1 cellular context compared by ENCODE assay signal in genomic region chr10:72692057-72692891, GRCh38.
TF ChIP-seq lines count a peak whose summit lies in the region.

Gene MCU, plus strand, starts transcription at chr10:72692143. Its CDS starts 9 bp downstream, at chr10:72692152.

TF ChIP-seq in K562, 482 proteins besides CTCF, POLR2A, EP300 and RAD21 (continued from another document and continues in another):
- TF ChIP-seq ZNF592 (IDR thresholded peaks at IDR 0.05) = no peak
- no peak for TF ChIP-seq TEAD1 (CRISPR knock-in tag; IDR thresholded peaks at IDR 0.05)
- no peak for TF ChIP-seq ZNF175 (CRISPR knock-in tag; IDR thresholded peaks at IDR 0.05; ENCODE audit: low read depth)
- no peak for TF ChIP-seq ZNF239 (CRISPR knock-in tag; IDR thresholded peaks at IDR 0.05)
- TF ChIP-seq ZNF445 (CRISPR knock-in tag; IDR thresholded peaks at IDR 0.05; ENCODE audit: low read depth) = no peak
- TF ChIP-seq ZNF57 (CRISPR knock-in tag; IDR thresholded peaks at IDR 0.05) = no peak
- TF ChIP-seq SIRT6 (IDR thresholded peaks at IDR 0.05; ENCODE audit: low read depth, low read length) = no peak
- TF ChIP-seq ZNF584 (CRISPR knock-in tag; IDR thresholded peaks at IDR 0.05; ENCODE audit: low read depth) = no peak
- TF ChIP-seq TBP (optimal IDR thresholded peaks at IDR 0.05; ENCODE audit: low read depth, low read length) = peak; percentile 99
- TF ChIP-seq MYNN (IDR thresholded peaks at IDR 0.05) = no peak
- no peak for TF ChIP-seq MYNN (CRISPR knock-in tag; IDR thresholded peaks at IDR 0.05)
- peak; percentile 49; the same call in 1 of the 2 replicates for TF ChIP-seq DMBX1 (CRISPR knock-in tag; IDR thresholded peaks at IDR 0.05; ENCODE audit: borderline replicate concordance)
- peak; percentile 78 for TF ChIP-seq SETDB1 (IDR thresholded peaks at IDR 0.05; ENCODE audit: low read length)
- TF ChIP-seq PML (IDR thresholded peaks at IDR 0.05; ENCODE audit: low read length) = peak; percentile 26; the same call in 1 of the 2 replicates
- TF ChIP-seq VEZF1 (CRISPR knock-in tag; IDR thresholded peaks at IDR 0.05) = peak; percentile 64
- TF ChIP-seq PCBP2 (IDR thresholded peaks at IDR 0.05; ENCODE audit: low read depth, low read length, poor library complexity, severe bottlenecking) = no peak
- peak; percentile 61 for TF ChIP-seq HNRNPLL (IDR thresholded peaks at IDR 0.05; ENCODE audit: low read depth, low read length, poor library complexity, severe bottlenecking)
- TF ChIP-seq TAL1 (IDR thresholded peaks at IDR 0.05) = no peak
- peak; percentile 25 for TF ChIP-seq FIP1L1 (IDR thresholded peaks at IDR 0.05; ENCODE audit: low read depth, low read length, poor library complexity, severe bottlenecking)
- no peak for TF ChIP-seq U2AF1 (optimal IDR thresholded peaks at IDR 0.05; ENCODE audit: low read depth, low read length)
- peak; percentile 53 to 81; a peak in 3 of 4 replicates for TF ChIP-seq MAZ (CRISPR knock-in tag; conservative IDR thresholded peaks at IDR 0.05 in 1 of 2, IDR thresholded peaks at IDR 0.05 in 1 of 2)
- TF ChIP-seq HBP1 (CRISPR knock-in tag; IDR thresholded peaks at IDR 0.05) = no peak
- TF ChIP-seq ILK (tag; IDR thresholded peaks at IDR 0.05; ENCODE audit: borderline replicate concordance, low read depth) = no peak
- no peak for TF ChIP-seq TCFL5 (CRISPR knock-in tag; conservative IDR thresholded peaks at IDR 0.05)
- no peak for TF ChIP-seq ZNF79 (CRISPR knock-in tag; IDR thresholded peaks at IDR 0.05; ENCODE audit: low read depth)
- TF ChIP-seq KAT8 (IDR thresholded peaks at IDR 0.05; ENCODE audit: low read depth) = no peak
- TF ChIP-seq NCOA2 (IDR thresholded peaks at IDR 0.05; ENCODE audit: partially characterized antibody in 2 of 2) = no peak
- TF ChIP-seq SREBF2 (CRISPR knock-in tag; IDR thresholded peaks at IDR 0.05) = no peak
- TF ChIP-seq ZNF785 (CRISPR knock-in tag; IDR thresholded peaks at IDR 0.05) = no peak
- TF ChIP-seq ESRRA (IDR thresholded peaks at IDR 0.05; ENCODE audit: borderline replicate concordance, low read depth) = peak; percentile 23; the same call in 1 of the 2 replicates
- 0 out of 2 replicates have a peak, but pooled peaks have one; percentile 47 for TF ChIP-seq STAT6 (CRISPR knock-in tag; IDR thresholded peaks at IDR 0.05)
- no peak for TF ChIP-seq HES1 (IDR thresholded peaks at IDR 0.05; ENCODE audit: low read depth)
- no peak for TF ChIP-seq SREBF1 (IDR thresholded peaks at IDR 0.05; ENCODE audit: borderline replicate concordance, low read depth, low read length)
- peak; percentile 81 for TF ChIP-seq CXXC5 (CRISPR knock-in tag; IDR thresholded peaks at IDR 0.05)
- TF ChIP-seq POLR3G (IDR thresholded peaks at IDR 0.05; ENCODE audit: extremely low read depth, insufficient read length, insufficient replicate concordance) = no peak
- no peak for TF ChIP-seq MGA (IDR thresholded peaks at IDR 0.05)
- TF ChIP-seq ASH1L (IDR thresholded peaks at IDR 0.05; ENCODE audit: borderline replicate concordance, low read depth, partially characterized antibody) = no peak
- TF ChIP-seq FOXK2 (conservative IDR thresholded peaks at IDR 0.05 in 1 of 2, IDR thresholded peaks at IDR 0.05 in 1 of 2; ENCODE audit: low read depth in 2 of 2) = no peak
